ENCODE assay signal across 1 cellular context in genomic region chr7:128455556-128456254, GRCh38.
TF ChIP-seq lines count a peak whose summit lies in the region.

A gene with protein sequence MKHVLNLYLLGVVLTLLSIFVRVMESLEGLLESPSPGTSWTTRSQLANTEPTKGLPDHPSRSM (plus strand): TSS chr7:128455878. CDS start chr7:128457269, 1,391 bp downstream.

TF ChIP-seq in HepG2, 621 proteins besides CTCF, POLR2A, EP300 and RAD21 (continued from another document and continues in another):
- TF ChIP-seq KDM4B (CRISPR knock-in tag; IDR thresholded peaks at IDR 0.05) (no peak), CREB1 (IDR thresholded peaks at IDR 0.05) (0 out of 2 replicates have a peak, but pooled peaks have one; percentile 8), CREB1 (CRISPR knock-in tag; IDR thresholded peaks at IDR 0.05) (no peak), ZFAT (CRISPR knock-in tag; conservative IDR thresholded peaks at IDR 0.05) (no peak), FOXP1 (IDR thresholded peaks at IDR 0.05) (no peak), FOXP1 (CRISPR knock-in tag; IDR thresholded peaks at IDR 0.05) (0 out of 2 replicates have a peak, but pooled peaks have one; percentile 13), KLF13 (CRISPR knock-in tag; IDR thresholded peaks at IDR 0.05) (no peak), CBX1 (IDR thresholded peaks at IDR 0.05; ENCODE audit: low read depth) (no peak), MAFF (IDR thresholded peaks at IDR 0.05; ENCODE audit: low read depth, low read length) (no peak), ZNF225 (CRISPR knock-in tag; IDR thresholded peaks at IDR 0.05) (no peak), MTERF4 (CRISPR knock-in tag; IDR thresholded peaks at IDR 0.05) (peak; percentile 96; the same call in 1 of the 2 replicates), FOXJ3 (CRISPR knock-in tag; IDR thresholded peaks at IDR 0.05; ENCODE audit: borderline replicate concordance) (no peak), ETV6 (CRISPR knock-in tag; conservative IDR thresholded peaks at IDR 0.05) (no peak; the same call in 1 of the 2 replicates), ZFYVE20 (CRISPR knock-in tag; IDR thresholded peaks at IDR 0.05; ENCODE audit: borderline replicate concordance, low read depth) (no peak; the same call in 1 of the 2 replicates), MBNL3 (CRISPR knock-in tag; conservative IDR thresholded peaks at IDR 0.05) (no peak), ERF (CRISPR knock-in tag; IDR thresholded peaks at IDR 0.05) (peak; percentile 65), PAX8 (CRISPR knock-in tag; IDR thresholded peaks at IDR 0.05; ENCODE audit: borderline replicate concordance) (no peak), ZNF7 (CRISPR knock-in tag; IDR thresholded peaks at IDR 0.05) (peak; percentile 4; the same call in 1 of the 2 replicates), ISX (CRISPR knock-in tag; conservative IDR thresholded peaks at IDR 0.05) (no peak), MIER2 (CRISPR knock-in tag; IDR thresholded peaks at IDR 0.05) (no peak), JDP2 (CRISPR knock-in tag; IDR thresholded peaks at IDR 0.05; ENCODE audit: borderline replicate concordance) (no peak), ZNF10 (CRISPR knock-in tag; IDR thresholded peaks at IDR 0.05; ENCODE audit: borderline replicate concordance, low read depth) (no peak), JUN (CRISPR knock-in tag; IDR thresholded peaks at IDR 0.05) (no peak), SMARCE1 (IDR thresholded peaks at IDR 0.05; ENCODE audit: borderline replicate concordance) (no peak), ZNF280B (CRISPR knock-in tag; IDR thresholded peaks at IDR 0.05; ENCODE audit: borderline replicate concordance) (no peak), RFXANK (CRISPR knock-in tag; IDR thresholded peaks at IDR 0.05) (no peak), RNF2 (conservative IDR thresholded peaks at IDR 0.05; ENCODE audit: low read depth) (no peak), ZGPAT (CRISPR knock-in tag; IDR thresholded peaks at IDR 0.05) (peak; percentile 83), SOX5 (CRISPR knock-in tag; IDR thresholded peaks at IDR 0.05; ENCODE audit: borderline replicate concordance) (peak; percentile 59), ZFP36L1 (CRISPR knock-in tag; IDR thresholded peaks at IDR 0.05) (0 out of 2 replicates have a peak, but pooled peaks have one; percentile 78), KLF12 (CRISPR knock-in tag; IDR thresholded peaks at IDR 0.05; ENCODE audit: borderline replicate concordance) (no peak), ZNF230 (CRISPR knock-in tag; IDR thresholded peaks at IDR 0.05) (peak; percentile 88; the same call in 1 of the 2 replicates), HMG20A (CRISPR knock-in tag; IDR thresholded peaks at IDR 0.05; ENCODE audit: borderline replicate concordance) (no peak; the same call in 1 of the 2 replicates), SNRNP70 (IDR thresholded peaks at IDR 0.05; ENCODE audit: low read depth, low read length) (no peak)
- TF ChIP-seq, protein P1, sequence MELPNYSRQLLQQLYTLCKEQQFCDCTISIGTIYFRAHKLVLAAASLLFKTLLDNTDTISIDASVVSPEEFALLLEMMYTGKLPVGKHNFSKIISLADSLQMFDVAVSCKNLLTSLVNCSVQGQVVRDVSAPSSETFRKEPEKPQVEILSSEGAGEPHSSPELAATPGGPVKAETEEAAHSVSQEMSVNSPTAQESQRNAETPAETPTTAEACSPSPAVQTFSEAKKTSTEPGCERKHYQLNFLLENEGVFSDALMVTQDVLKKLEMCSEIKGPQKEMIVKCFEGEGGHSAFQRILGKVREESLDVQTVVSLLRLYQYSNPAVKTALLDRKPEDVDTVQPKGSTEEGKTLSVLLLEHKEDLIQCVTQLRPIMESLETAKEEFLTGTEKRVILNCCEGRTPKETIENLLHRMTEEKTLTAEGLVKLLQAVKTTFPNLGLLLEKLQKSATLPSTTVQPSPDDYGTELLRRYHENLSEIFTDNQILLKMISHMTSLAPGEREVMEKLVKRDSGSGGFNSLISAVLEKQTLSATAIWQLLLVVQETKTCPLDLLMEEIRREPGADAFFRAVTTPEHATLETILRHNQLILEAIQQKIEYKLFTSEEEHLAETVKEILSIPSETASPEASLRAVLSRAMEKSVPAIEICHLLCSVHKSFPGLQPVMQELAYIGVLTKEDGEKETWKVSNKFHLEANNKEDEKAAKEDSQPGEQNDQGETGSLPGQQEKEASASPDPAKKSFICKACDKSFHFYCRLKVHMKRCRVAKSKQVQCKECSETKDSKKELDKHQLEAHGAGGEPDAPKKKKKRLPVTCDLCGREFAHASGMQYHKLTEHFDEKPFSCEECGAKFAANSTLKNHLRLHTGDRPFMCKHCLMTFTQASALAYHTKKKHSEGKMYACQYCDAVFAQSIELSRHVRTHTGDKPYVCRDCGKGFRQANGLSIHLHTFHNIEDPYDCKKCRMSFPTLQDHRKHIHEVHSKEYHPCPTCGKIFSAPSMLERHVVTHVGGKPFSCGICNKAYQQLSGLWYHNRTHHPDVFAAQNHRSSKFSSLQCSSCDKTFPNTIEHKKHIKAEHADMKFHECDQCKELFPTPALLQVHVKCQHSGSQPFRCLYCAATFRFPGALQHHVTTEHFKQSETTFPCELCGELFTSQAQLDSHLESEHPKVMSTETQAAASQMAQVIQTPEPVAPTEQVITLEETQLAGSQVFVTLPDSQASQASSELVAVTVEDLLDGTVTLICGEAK (IDR thresholded peaks at IDR 0.05): no peak
- TF ChIP-seq, protein P1 (CRISPR knock-in tag; IDR thresholded peaks at IDR 0.05): peak; percentile 69; the same call in 1 of the 2 replicates
- TF ChIP-seq, protein P2, sequence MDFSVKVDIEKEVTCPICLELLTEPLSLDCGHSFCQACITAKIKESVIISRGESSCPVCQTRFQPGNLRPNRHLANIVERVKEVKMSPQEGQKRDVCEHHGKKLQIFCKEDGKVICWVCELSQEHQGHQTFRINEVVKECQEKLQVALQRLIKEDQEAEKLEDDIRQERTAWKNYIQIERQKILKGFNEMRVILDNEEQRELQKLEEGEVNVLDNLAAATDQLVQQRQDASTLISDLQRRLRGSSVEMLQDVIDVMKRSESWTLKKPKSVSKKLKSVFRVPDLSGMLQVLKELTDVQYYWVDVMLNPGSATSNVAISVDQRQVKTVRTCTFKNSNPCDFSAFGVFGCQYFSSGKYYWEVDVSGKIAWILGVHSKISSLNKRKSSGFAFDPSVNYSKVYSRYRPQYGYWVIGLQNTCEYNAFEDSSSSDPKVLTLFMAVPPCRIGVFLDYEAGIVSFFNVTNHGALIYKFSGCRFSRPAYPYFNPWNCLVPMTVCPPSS (IDR thresholded peaks at IDR 0.05): no peak
- TF ChIP-seq, protein P3, sequence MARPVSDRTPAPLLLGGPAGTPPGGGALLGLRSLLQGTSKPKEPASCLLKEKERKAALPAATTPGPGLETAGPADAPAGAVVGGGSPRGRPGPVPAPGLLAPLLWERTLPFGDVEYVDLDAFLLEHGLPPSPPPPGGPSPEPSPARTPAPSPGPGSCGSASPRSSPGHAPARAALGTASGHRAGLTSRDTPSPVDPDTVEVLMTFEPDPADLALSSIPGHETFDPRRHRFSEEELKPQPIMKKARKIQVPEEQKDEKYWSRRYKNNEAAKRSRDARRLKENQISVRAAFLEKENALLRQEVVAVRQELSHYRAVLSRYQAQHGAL (CRISPR knock-in tag; IDR thresholded peaks at IDR 0.05; ENCODE audit: not compliant biosample characterization): no peak
- TF ChIP-seq, protein P4, sequence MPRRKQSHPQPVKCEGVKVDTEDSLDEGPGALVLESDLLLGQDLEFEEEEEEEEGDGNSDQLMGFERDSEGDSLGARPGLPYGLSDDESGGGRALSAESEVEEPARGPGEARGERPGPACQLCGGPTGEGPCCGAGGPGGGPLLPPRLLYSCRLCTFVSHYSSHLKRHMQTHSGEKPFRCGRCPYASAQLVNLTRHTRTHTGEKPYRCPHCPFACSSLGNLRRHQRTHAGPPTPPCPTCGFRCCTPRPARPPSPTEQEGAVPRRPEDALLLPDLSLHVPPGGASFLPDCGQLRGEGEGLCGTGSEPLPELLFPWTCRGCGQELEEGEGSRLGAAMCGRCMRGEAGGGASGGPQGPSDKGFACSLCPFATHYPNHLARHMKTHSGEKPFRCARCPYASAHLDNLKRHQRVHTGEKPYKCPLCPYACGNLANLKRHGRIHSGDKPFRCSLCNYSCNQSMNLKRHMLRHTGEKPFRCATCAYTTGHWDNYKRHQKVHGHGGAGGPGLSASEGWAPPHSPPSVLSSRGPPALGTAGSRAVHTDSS (CRISPR knock-in tag; conservative IDR thresholded peaks at IDR 0.05): no peak
- TF ChIP-seq, protein P5, sequence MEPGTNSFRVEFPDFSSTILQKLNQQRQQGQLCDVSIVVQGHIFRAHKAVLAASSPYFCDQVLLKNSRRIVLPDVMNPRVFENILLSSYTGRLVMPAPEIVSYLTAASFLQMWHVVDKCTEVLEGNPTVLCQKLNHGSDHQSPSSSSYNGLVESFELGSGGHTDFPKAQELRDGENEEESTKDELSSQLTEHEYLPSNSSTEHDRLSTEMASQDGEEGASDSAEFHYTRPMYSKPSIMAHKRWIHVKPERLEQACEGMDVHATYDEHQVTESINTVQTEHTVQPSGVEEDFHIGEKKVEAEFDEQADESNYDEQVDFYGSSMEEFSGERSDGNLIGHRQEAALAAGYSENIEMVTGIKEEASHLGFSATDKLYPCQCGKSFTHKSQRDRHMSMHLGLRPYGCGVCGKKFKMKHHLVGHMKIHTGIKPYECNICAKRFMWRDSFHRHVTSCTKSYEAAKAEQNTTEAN (CRISPR knock-in tag; conservative IDR thresholded peaks at IDR 0.05): 0 out of 2 replicates have a peak, but pooled peaks have one; percentile 19
